1 cellular context compared by ENCODE assay signal in the genomic region with DNA sequence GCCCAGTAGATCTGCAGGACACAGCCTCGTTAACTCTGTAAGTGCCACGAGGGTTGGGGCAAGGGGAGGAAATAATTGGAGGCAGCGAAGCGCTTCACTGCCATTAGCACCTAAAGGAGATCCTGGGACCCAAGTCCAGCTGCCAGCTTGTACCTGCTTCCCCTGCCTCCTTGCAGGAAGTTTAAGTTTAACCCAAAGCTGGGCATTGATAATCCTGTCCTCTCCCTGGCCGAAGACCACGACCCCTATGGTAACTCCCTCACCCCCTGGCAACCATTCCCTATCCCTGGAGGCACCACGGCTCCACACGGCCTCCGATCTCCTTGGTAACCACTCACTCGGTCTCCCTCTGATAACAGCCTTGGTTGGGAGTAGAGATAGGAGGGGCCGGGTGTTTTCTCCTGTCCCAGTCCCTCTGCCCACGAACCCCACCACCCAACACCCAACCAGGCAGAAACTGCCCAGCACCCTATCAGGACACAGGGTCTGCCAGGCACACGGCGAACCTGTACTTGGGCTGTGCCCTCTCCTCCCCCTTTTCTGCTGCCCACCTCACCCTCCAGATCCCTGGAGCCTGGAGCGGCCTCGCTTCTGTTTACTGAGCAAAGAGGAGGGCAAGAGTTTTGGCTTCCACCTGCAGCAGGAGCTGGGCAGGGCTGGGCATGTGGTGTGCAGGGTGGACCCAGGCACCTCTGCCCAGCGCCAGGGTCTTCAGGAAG.
TF ChIP-seq lines count a peak whose summit lies in the region.

No MANE protein-coding gene starts in this region.

TF ChIP-seq in K562, 482 proteins besides CTCF, POLR2A, EP300 and RAD21:
- peak; percentile 61 for TF ChIP-seq RFX1 (IDR thresholded peaks at IDR 0.05)
- TF ChIP-seq, protein P1, sequence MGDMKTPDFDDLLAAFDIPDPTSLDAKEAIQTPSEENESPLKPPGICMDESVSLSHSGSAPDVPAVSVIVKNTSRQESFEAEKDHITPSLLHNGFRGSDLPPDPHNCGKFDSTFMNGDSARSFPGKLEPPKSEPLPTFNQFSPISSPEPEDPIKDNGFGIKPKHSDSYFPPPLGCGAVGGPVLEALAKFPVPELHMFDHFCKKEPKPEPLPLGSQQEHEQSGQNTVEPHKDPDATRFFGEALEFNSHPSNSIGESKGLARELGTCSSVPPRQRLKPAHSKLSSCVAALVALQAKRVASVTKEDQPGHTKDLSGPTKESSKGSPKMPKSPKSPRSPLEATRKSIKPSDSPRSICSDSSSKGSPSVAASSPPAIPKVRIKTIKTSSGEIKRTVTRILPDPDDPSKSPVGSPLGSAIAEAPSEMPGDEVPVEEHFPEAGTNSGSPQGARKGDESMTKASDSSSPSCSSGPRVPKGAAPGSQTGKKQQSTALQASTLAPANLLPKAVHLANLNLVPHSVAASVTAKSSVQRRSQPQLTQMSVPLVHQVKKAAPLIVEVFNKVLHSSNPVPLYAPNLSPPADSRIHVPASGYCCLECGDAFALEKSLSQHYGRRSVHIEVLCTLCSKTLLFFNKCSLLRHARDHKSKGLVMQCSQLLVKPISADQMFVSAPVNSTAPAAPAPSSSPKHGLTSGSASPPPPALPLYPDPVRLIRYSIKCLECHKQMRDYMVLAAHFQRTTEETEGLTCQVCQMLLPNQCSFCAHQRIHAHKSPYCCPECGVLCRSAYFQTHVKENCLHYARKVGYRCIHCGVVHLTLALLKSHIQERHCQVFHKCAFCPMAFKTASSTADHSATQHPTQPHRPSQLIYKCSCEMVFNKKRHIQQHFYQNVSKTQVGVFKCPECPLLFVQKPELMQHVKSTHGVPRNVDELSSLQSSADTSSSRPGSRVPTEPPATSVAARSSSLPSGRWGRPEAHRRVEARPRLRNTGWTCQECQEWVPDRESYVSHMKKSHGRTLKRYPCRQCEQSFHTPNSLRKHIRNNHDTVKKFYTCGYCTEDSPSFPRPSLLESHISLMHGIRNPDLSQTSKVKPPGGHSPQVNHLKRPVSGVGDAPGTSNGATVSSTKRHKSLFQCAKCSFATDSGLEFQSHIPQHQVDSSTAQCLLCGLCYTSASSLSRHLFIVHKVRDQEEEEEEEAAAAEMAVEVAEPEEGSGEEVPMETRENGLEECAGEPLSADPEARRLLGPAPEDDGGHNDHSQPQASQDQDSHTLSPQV (IDR thresholded peaks at IDR 0.05): no peak
- TF ChIP-seq, protein P2, sequence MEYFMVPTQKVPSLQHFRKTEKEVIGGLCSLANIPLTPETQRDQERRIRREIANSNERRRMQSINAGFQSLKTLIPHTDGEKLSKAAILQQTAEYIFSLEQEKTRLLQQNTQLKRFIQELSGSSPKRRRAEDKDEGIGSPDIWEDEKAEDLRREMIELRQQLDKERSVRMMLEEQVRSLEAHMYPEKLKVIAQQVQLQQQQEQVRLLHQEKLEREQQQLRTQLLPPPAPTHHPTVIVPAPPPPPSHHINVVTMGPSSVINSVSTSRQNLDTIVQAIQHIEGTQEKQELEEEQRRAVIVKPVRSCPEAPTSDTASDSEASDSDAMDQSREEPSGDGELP (CRISPR knock-in tag; IDR thresholded peaks at IDR 0.05; ENCODE audit: borderline replicate concordance): 0 out of 2 replicates have a peak, but pooled peaks have one; percentile 15
